In genomic region chr17:2213291-2213960, GRCh38 we compare ENCODE assay signal across 8 cellular contexts.
DNase-seq lines count a peak whose midpoint lies in the region; ATAC-seq and TF ChIP-seq lines count a peak whose summit lies in the region.

No MANE protein-coding gene starts in this region.

- TF ChIP-seq CTCF in CD4-positive, alpha-beta T cell (IDR thresholded peaks at IDR 0.05) = no peak
- no peak for TF ChIP-seq CTCF in WTC11 (IDR thresholded peaks at IDR 0.05)
- TF ChIP-seq CTCF in gastroesophageal sphincter (IDR thresholded peaks at IDR 0.05) = no peak
- no peak for TF ChIP-seq CTCF in progenitor cell of endocrine pancreas (IDR thresholded peaks at IDR 0.05; ENCODE audit: unreplicated experiment)
- no peak for TF ChIP-seq CTCF in foreskin keratinocyte (conservative IDR thresholded peaks at IDR 0.05)

- H3K4me1 Mint-ChIP-seq in CD4-positive, alpha-beta T cell (ENCODE audit: low read depth) = peaks cover 66% of the 10 kb centered on the region
- H3K4me1 Mint-ChIP-seq in WTC11 (peaks cover 38% of the 10 kb centered on the region), progenitor cell of endocrine pancreas (ENCODE audit: low read depth) (peaks cover 31% of the 10 kb centered on the region)

- H3K36me3 Mint-ChIP-seq in CD4-positive, alpha-beta T cell (ENCODE audit: low read depth) = peaks cover 18% of the 10 kb centered on the region
- H3K36me3 Mint-ChIP-seq in WTC11 (peaks cover under 1% of the 10 kb centered on the region), progenitor cell of endocrine pancreas (ENCODE audit: insufficient read depth) (peaks cover 8% of the 10 kb centered on the region)

- POLR2A ChIA-PET in CD4-positive, alpha-beta T cell (lab: Charles Lee) = interaction anchor here (0.7 to 2.6 kb wide), 5 partner anchors 14 to 497 kb away, joined by 3 to 10 read pairs (median 4); partner anchors contain the start of gene HIC1
- POLR2A ChIA-PET in WTC11 (lab: Charles Lee) = interaction anchor here (0.6 kb wide), 1 partner anchor 87 kb away, joined by 7 read pairs; no protein-coding TSS in a partner anchor

- WGBS in gastroesophageal sphincter (ENCODE audit: low coverage in 1 of 2), 2 donors = 30 to 47% methylated on average over 10 to 11 of the region's 11 CpGs

- peak overlapping the region; percentile 69 for H3K4me3 Mint-ChIP-seq in CD4-positive, alpha-beta T cell
- H3K4me3 Mint-ChIP-seq in WTC11 (no peak overlapping the region), progenitor cell of endocrine pancreas (ENCODE audit: low read depth) (no peak overlapping the region)

- CTCF ChIA-PET in CD4-positive, alpha-beta T cell (lab: Charles Lee) = interaction anchor here (0.9 to 2.1 kb wide), 3 partner anchors 31 to 159 kb away, joined by 3 to 8 read pairs (median 3); partner anchors contain the start of gene HIC1
- CTCF ChIA-PET in WTC11 (lab: Charles Lee) = interaction anchor here (0.8 to 2.5 kb wide), 8 partner anchors 9 to 160 kb away, joined by 3 to 12 read pairs (median 4); partner anchors contain the start of gene HIC1

- peak overlapping the region; percentile 95 for H3K27ac Mint-ChIP-seq in CD4-positive, alpha-beta T cell
- H3K27ac Mint-ChIP-seq in WTC11 = peak overlapping the region; percentile 87
- peak overlapping the region; percentile 90 for H3K27ac Mint-ChIP-seq in progenitor cell of endocrine pancreas

- no peaks in the 10 kb centered on the region for H3K27me3 Mint-ChIP-seq in CD4-positive, alpha-beta T cell
- H3K27me3 Mint-ChIP-seq in WTC11 (ENCODE audit: low read depth) (no peaks in the 10 kb centered on the region), progenitor cell of endocrine pancreas (no peaks in the 10 kb centered on the region)

- no peak for TF ChIP-seq EP300 in gastroesophageal sphincter (IDR thresholded peaks at IDR 0.05)

- H3K9me3 Mint-ChIP-seq in CD4-positive, alpha-beta T cell = no peaks in the 10 kb centered on the region
- H3K9me3 Mint-ChIP-seq in WTC11 = no peaks in the 10 kb centered on the region
- H3K9me3 Mint-ChIP-seq in progenitor cell of endocrine pancreas (ENCODE audit: low read depth) = no peaks in the 10 kb centered on the region

- no peaks in the 10 kb centered on the region for H3K27me3 ChIP-seq in CD4-positive, alpha-beta T cell (ENCODE audit: control insufficient read depth, insufficient read depth, low read length)
- no peaks in the 10 kb centered on the region for H3K27me3 ChIP-seq in gastroesophageal sphincter
- H3K27me3 ChIP-seq in foreskin keratinocyte = no peaks in the 10 kb centered on the region

- peaks cover 25 to 68% (median 37%) of the 10 kb centered on the region in 3 donors for H3K4me1 ChIP-seq in gastroesophageal sphincter
- peaks cover 8% of the 10 kb centered on the region for H3K4me1 ChIP-seq in foreskin keratinocyte

- intact Hi-C loops in CD4-positive, alpha-beta T cell (cut with DNase I, micrococcal nuclease) = loop anchor here in 1 of 2 experiments (10.0 kb wide), 1 partner anchor 159 kb away; the partner anchor contains the start of gene HIC1

- H3K4me3 ChIP-seq in gastroesophageal sphincter = peak overlapping the region in 1 of 2 donors; percentile 3

- no peak for ATAC-seq in CD4-positive, alpha-beta T cell (ENCODE audit: poor library complexity)
- ATAC-seq in WTC11 = no peak
- ATAC-seq in gastroesophageal sphincter = no peak
- no peak for ATAC-seq in foreskin keratinocyte
- no peak for ATAC-seq in HG03342 (IDR thresholded peaks at IDR 0.05; ENCODE audit: unreplicated experiment)

- H3K27ac ChIP-seq in CD4-positive, alpha-beta T cell (ENCODE audit: low read depth, low read length) = peak overlapping the region; percentile 64
- H3K27ac ChIP-seq in gastroesophageal sphincter = peak overlapping the region; percentile 80 to 96 (median 88)
- no peak overlapping the region for H3K27ac ChIP-seq in foreskin keratinocyte

- no peaks in the 10 kb centered on the region for H3K9me3 ChIP-seq in CD4-positive, alpha-beta T cell (ENCODE audit: control insufficient read depth, low read length)
- no peaks in the 10 kb centered on the region for H3K9me3 ChIP-seq in gastroesophageal sphincter

- DNase-seq in CD4-positive, alpha-beta T cell = no peak
- DNase-seq in WTC11 (ENCODE audit: low spot score) = no peak
- DNase-seq in progenitor cell of endocrine pancreas (ENCODE audit: low spot score, unreplicated experiment) = no peak
- DNase-seq in erythroblast (lab: John Stamatoyannopoulos, UW) = no peak
- DNase-seq in foreskin keratinocyte = no peak
- DNase-seq in effector CD4-positive, alpha-beta T cell = no peak

- TF ChIP-seq POLR2A in gastroesophageal sphincter (IDR thresholded peaks at IDR 0.05) (no peak), erythroblast (IDR thresholded peaks at IDR 0.05; ENCODE audit: low read length) (no peak)

- no peaks in the 10 kb centered on the region for H3K36me3 ChIP-seq in gastroesophageal sphincter

TF ChIP-seq in WTC11, 78 proteins besides CTCF, POLR2A, EP300 and RAD21:
- TF ChIP-seq ZNF423 (CRISPR knock-in tag; IDR thresholded peaks at IDR 0.05) (no peak), ETV6 (CRISPR knock-in tag; IDR thresholded peaks at IDR 0.05) (no peak), ERG (CRISPR knock-in tag; IDR thresholded peaks at IDR 0.05) (no peak), E2F4 (CRISPR knock-in tag; IDR thresholded peaks at IDR 0.05; ENCODE audit: borderline replicate concordance, low read depth) (no peak), KAT7 (CRISPR knock-in tag; IDR thresholded peaks at IDR 0.05; ENCODE audit: borderline replicate concordance) (no peak), TEAD1 (CRISPR knock-in tag; IDR thresholded peaks at IDR 0.05) (no peak), ZNF232 (CRISPR knock-in tag; IDR thresholded peaks at IDR 0.05) (no peak), ZNF219 (CRISPR knock-in tag; IDR thresholded peaks at IDR 0.05; ENCODE audit: borderline replicate concordance) (no peak), SMAD4 (CRISPR knock-in tag; IDR thresholded peaks at IDR 0.05) (no peak)
